ENCODE assay signal across 1 cellular context in the genomic region with DNA sequence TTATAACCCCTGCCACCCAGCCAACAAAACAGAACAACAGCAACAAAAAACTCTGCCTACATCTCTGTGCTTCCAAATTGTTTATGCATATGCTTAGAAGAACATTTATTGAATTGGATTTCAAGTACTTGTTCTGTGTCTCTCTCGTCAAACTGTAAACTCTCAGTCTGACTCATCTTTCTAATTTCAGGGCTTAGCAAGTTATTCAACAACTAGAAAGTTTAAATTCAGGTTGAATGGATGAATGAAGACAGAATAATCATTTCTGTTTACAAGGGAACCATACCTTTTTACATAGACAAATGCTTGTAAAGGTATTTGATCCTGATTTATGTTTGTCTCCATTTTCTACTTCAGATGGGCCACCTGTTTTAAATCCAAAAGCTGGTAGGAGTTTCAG.
A peak's percentile ranks its signal among the peaks of the same experiment; 100 is the strongest.
TF ChIP-seq lines count a peak whose summit lies in the region.

No MANE protein-coding gene starts in this region.

TF ChIP-seq in GM12878, 131 proteins besides CTCF, POLR2A, EP300 and RAD21 (continued from another document):
- peak; percentile 48 for TF ChIP-seq MEF2B (IDR thresholded peaks at IDR 0.05; ENCODE audit: partially characterized antibody, poor library complexity, severe bottlenecking)
- TF ChIP-seq CREM (IDR thresholded peaks at IDR 0.05; ENCODE audit: low read depth): 0 out of 2 replicates have a peak, but pooled peaks have one; percentile 8
- TF ChIP-seq, protein P1, sequence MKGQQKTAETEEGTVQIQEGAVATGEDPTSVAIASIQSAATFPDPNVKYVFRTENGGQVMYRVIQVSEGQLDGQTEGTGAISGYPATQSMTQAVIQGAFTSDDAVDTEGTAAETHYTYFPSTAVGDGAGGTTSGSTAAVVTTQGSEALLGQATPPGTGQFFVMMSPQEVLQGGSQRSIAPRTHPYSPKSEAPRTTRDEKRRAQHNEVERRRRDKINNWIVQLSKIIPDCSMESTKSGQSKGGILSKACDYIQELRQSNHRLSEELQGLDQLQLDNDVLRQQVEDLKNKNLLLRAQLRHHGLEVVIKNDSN (IDR thresholded peaks at IDR 0.05; ENCODE audit: borderline replicate concordance, extremely low read length, insufficient read depth, low read depth, low read length): no peak
- TF ChIP-seq ATF7 (IDR thresholded peaks at IDR 0.05; ENCODE audit: low read depth): peak; percentile 75
- TF ChIP-seq, protein P2, sequence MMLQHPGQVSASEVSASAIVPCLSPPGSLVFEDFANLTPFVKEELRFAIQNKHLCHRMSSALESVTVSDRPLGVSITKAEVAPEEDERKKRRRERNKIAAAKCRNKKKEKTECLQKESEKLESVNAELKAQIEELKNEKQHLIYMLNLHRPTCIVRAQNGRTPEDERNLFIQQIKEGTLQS (IDR thresholded peaks at IDR 0.05; ENCODE audit: borderline replicate concordance, extremely low read depth, low read depth, low read length): no peak
- TF ChIP-seq HDAC6 (IDR thresholded peaks at IDR 0.05; ENCODE audit: unreplicated experiment): no peak
- TF ChIP-seq JUNB (IDR thresholded peaks at IDR 0.05): peak; percentile 80
- no peak for TF ChIP-seq TARDBP (IDR thresholded peaks at IDR 0.05; ENCODE audit: borderline replicate concordance)
- no peak for TF ChIP-seq POU2F2 (IDR thresholded peaks at IDR 0.05; ENCODE audit: borderline replicate concordance, low read depth, low read length)
- peak in 1 of 2 experiments; percentile 20; a peak in 2 of 4 replicates for TF ChIP-seq IKZF2 (IDR thresholded peaks at IDR 0.05)
- TF ChIP-seq SIN3A (IDR thresholded peaks at IDR 0.05; ENCODE audit: low read depth, low read length): no peak
- no peak for TF ChIP-seq YY1 (IDR thresholded peaks at IDR 0.05; ENCODE audit: low read depth, low read length)
- TF ChIP-seq TCF3 (IDR thresholded peaks at IDR 0.05; ENCODE audit: borderline replicate concordance, insufficient read depth, low read depth, low read length): no peak
- TF ChIP-seq ZSCAN29 (IDR thresholded peaks at IDR 0.05): no peak
- no peak for TF ChIP-seq SIX5 (IDR thresholded peaks at IDR 0.05; ENCODE audit: low read depth, low read length, severe bottlenecking)
- TF ChIP-seq, protein P3, sequence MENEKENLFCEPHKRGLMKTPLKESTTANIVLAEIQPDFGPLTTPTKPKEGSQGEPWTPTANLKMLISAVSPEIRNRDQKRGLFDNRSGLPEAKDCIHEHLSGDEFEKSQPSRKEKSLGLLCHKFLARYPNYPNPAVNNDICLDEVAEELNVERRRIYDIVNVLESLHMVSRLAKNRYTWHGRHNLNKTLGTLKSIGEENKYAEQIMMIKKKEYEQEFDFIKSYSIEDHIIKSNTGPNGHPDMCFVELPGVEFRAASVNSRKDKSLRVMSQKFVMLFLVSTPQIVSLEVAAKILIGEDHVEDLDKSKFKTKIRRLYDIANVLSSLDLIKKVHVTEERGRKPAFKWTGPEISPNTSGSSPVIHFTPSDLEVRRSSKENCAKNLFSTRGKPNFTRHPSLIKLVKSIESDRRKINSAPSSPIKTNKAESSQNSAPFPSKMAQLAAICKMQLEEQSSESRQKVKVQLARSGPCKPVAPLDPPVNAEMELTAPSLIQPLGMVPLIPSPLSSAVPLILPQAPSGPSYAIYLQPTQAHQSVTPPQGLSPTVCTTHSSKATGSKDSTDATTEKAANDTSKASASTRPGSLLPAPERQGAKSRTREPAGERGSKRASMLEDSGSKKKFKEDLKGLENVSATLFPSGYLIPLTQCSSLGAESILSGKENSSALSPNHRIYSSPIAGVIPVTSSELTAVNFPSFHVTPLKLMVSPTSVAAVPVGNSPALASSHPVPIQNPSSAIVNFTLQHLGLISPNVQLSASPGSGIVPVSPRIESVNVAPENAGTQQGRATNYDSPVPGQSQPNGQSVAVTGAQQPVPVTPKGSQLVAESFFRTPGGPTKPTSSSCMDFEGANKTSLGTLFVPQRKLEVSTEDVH (IDR thresholded peaks at IDR 0.05; ENCODE audit: low read depth, partially characterized antibody): no peak
- peak; percentile 28; the same call in 1 of the 2 replicates for TF ChIP-seq BMI1 (IDR thresholded peaks at IDR 0.05; ENCODE audit: borderline replicate concordance)
- TF ChIP-seq BHLHE40 (IDR thresholded peaks at IDR 0.05; ENCODE audit: borderline replicate concordance in 1 of 2, low read depth in 2 of 2, low read length in 1 of 2): no peak
- no peak for TF ChIP-seq PML (IDR thresholded peaks at IDR 0.05; ENCODE audit: low read length)
- peak; percentile 19; the same call in 1 of the 2 replicates for TF ChIP-seq MTA2 (IDR thresholded peaks at IDR 0.05; ENCODE audit: low read depth)
- TF ChIP-seq, protein P4, sequence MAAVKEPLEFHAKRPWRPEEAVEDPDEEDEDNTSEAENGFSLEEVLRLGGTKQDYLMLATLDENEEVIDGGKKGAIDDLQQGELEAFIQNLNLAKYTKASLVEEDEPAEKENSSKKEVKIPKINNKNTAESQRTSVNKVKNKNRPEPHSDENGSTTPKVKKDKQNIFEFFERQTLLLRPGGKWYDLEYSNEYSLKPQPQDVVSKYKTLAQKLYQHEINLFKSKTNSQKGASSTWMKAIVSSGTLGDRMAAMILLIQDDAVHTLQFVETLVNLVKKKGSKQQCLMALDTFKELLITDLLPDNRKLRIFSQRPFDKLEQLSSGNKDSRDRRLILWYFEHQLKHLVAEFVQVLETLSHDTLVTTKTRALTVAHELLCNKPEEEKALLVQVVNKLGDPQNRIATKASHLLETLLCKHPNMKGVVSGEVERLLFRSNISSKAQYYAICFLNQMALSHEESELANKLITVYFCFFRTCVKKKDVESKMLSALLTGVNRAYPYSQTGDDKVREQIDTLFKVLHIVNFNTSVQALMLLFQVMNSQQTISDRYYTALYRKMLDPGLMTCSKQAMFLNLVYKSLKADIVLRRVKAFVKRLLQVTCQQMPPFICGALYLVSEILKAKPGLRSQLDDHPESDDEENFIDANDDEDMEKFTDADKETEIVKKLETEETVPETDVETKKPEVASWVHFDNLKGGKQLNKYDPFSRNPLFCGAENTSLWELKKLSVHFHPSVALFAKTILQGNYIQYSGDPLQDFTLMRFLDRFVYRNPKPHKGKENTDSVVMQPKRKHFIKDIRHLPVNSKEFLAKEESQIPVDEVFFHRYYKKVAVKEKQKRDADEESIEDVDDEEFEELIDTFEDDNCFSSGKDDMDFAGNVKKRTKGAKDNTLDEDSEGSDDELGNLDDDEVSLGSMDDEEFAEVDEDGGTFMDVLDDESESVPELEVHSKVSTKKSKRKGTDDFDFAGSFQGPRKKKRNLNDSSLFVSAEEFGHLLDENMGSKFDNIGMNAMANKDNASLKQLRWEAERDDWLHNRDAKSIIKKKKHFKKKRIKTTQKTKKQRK (IDR thresholded peaks at IDR 0.05; ENCODE audit: low read depth, low read length): no peak
- 0 out of 2 replicates have a peak, but pooled peaks have one; percentile 3 for TF ChIP-seq IKZF1 (conservative IDR thresholded peaks at IDR 0.05)
- TF ChIP-seq NFYA (IDR thresholded peaks at IDR 0.05; ENCODE audit: borderline replicate concordance, low read depth, low read length): no peak
- TF ChIP-seq JUND (IDR thresholded peaks at IDR 0.05; ENCODE audit: low read depth, low read length): peak; percentile 67; the same call in 1 of the 2 replicates
- no peak for TF ChIP-seq ZNF622 (IDR thresholded peaks at IDR 0.05)
- TF ChIP-seq NR2F1 (conservative IDR thresholded peaks at IDR 0.05): no peak
- TF ChIP-seq, protein P5, sequence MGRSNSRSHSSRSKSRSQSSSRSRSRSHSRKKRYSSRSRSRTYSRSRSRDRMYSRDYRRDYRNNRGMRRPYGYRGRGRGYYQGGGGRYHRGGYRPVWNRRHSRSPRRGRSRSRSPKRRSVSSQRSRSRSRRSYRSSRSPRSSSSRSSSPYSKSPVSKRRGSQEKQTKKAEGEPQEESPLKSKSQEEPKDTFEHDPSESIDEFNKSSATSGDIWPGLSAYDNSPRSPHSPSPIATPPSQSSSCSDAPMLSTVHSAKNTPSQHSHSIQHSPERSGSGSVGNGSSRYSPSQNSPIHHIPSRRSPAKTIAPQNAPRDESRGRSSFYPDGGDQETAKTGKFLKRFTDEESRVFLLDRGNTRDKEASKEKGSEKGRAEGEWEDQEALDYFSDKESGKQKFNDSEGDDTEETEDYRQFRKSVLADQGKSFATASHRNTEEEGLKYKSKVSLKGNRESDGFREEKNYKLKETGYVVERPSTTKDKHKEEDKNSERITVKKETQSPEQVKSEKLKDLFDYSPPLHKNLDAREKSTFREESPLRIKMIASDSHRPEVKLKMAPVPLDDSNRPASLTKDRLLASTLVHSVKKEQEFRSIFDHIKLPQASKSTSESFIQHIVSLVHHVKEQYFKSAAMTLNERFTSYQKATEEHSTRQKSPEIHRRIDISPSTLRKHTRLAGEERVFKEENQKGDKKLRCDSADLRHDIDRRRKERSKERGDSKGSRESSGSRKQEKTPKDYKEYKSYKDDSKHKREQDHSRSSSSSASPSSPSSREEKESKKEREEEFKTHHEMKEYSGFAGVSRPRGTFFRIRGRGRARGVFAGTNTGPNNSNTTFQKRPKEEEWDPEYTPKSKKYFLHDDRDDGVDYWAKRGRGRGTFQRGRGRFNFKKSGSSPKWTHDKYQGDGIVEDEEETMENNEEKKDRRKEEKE (IDR thresholded peaks at IDR 0.05): no peak
- peak; percentile 48; the same call in 1 of the 2 replicates for TF ChIP-seq DPF2 (IDR thresholded peaks at IDR 0.05)
- peak; percentile 58; the same call in 1 of the 2 replicates for TF ChIP-seq ZNF24 (IDR thresholded peaks at IDR 0.05)
- peak; percentile 64; the same call in 1 of the 2 replicates for TF ChIP-seq ZNF217 (IDR thresholded peaks at IDR 0.05)
